In the genomic region with DNA sequence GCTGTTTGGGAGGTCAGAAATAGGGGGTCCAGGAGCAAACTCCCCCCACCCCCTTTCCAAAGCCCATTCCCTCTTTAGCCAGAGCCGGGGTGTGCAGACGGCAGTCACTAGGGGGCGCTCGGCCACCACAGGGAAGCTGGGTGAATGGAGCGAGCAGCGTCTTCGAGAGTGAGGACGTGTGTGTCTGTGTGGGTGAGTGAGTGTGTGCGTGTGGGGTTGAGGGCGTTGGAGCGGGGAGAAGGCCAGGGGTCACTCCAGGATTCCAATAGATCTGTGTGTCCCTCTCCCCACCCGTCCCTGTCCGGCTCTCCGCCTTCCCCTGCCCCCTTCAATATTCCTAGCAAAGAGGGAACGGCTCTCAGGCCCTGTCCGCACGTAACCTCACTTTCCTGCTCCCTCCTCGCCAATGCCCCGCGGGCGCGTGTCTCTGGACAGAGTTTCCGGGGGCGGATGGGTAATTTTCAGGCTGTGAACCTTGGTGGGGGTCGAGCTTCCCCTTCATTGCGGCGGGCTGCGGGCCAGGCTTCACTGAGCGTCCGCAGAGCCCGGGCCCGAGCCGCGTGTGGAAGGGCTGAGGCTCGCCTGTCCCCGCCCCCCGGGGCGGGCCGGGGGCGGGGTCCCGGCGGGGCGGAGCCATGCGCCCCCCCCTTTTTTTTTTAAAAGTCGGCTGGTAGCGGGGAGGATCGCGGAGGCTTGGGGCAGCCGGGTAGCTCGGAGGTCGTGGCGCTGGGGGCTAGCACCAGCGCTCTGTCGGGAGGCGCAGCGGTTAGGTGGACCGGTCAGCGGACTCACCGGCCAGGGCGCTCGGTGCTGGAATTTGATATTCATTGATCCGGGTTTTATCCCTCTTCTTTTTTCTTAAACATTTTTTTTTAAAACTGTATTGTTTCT, we compare ENCODE assay signal across 1 cellular context.
A peak's percentile ranks its signal among the peaks of the same experiment; 100 is the strongest.
TF ChIP-seq lines count a peak whose summit lies in the region.

A gene (plus strand): TSS at position 686 of the 891 bp plus-strand sequence.

TF ChIP-seq in GM12878, 131 proteins besides CTCF, POLR2A, EP300 and RAD21 (continued from another document):
- TF ChIP-seq RELA (IDR thresholded peaks at IDR 0.05; ENCODE audit: borderline replicate concordance, partially characterized antibody) (no peak), BRCA1 (IDR thresholded peaks at IDR 0.05; ENCODE audit: low read depth, low read length) (no peak), MEF2B (IDR thresholded peaks at IDR 0.05; ENCODE audit: partially characterized antibody, poor library complexity, severe bottlenecking) (peak; percentile 38), ZNF217 (IDR thresholded peaks at IDR 0.05) (0 out of 2 replicates have a peak, but pooled peaks have one; percentile 31), GATAD2B (conservative IDR thresholded peaks at IDR 0.05; ENCODE audit: low read depth) (peak; percentile 70; the same call in 1 of the 2 replicates), RAD51 (IDR thresholded peaks at IDR 0.05) (no peak), PAX5 (IDR thresholded peaks at IDR 0.05; ENCODE audit: borderline replicate concordance, low read depth, low read length) (peak; percentile 42; the same call in 1 of the 2 replicates), YY1 (IDR thresholded peaks at IDR 0.05; ENCODE audit: low read depth, low read length) (peak; percentile 70; the same call in 1 of the 2 replicates), CBX5 (IDR thresholded peaks at IDR 0.05; ENCODE audit: low read depth) (no peak), SMAD5 (IDR thresholded peaks at IDR 0.05; ENCODE audit: low read depth) (no peak), ZBED1 (IDR thresholded peaks at IDR 0.05; ENCODE audit: borderline replicate concordance) (no peak), BACH1 (IDR thresholded peaks at IDR 0.05; ENCODE audit: borderline replicate concordance) (peak; percentile 46; the same call in 1 of the 2 replicates), SREBF1 (IDR thresholded peaks at IDR 0.05; ENCODE audit: low read length) (no peak), ZNF622 (IDR thresholded peaks at IDR 0.05) (no peak)
- TF ChIP-seq, protein P1, sequence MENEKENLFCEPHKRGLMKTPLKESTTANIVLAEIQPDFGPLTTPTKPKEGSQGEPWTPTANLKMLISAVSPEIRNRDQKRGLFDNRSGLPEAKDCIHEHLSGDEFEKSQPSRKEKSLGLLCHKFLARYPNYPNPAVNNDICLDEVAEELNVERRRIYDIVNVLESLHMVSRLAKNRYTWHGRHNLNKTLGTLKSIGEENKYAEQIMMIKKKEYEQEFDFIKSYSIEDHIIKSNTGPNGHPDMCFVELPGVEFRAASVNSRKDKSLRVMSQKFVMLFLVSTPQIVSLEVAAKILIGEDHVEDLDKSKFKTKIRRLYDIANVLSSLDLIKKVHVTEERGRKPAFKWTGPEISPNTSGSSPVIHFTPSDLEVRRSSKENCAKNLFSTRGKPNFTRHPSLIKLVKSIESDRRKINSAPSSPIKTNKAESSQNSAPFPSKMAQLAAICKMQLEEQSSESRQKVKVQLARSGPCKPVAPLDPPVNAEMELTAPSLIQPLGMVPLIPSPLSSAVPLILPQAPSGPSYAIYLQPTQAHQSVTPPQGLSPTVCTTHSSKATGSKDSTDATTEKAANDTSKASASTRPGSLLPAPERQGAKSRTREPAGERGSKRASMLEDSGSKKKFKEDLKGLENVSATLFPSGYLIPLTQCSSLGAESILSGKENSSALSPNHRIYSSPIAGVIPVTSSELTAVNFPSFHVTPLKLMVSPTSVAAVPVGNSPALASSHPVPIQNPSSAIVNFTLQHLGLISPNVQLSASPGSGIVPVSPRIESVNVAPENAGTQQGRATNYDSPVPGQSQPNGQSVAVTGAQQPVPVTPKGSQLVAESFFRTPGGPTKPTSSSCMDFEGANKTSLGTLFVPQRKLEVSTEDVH (IDR thresholded peaks at IDR 0.05; ENCODE audit: low read depth, partially characterized antibody), result no peak
- TF ChIP-seq, protein P2, sequence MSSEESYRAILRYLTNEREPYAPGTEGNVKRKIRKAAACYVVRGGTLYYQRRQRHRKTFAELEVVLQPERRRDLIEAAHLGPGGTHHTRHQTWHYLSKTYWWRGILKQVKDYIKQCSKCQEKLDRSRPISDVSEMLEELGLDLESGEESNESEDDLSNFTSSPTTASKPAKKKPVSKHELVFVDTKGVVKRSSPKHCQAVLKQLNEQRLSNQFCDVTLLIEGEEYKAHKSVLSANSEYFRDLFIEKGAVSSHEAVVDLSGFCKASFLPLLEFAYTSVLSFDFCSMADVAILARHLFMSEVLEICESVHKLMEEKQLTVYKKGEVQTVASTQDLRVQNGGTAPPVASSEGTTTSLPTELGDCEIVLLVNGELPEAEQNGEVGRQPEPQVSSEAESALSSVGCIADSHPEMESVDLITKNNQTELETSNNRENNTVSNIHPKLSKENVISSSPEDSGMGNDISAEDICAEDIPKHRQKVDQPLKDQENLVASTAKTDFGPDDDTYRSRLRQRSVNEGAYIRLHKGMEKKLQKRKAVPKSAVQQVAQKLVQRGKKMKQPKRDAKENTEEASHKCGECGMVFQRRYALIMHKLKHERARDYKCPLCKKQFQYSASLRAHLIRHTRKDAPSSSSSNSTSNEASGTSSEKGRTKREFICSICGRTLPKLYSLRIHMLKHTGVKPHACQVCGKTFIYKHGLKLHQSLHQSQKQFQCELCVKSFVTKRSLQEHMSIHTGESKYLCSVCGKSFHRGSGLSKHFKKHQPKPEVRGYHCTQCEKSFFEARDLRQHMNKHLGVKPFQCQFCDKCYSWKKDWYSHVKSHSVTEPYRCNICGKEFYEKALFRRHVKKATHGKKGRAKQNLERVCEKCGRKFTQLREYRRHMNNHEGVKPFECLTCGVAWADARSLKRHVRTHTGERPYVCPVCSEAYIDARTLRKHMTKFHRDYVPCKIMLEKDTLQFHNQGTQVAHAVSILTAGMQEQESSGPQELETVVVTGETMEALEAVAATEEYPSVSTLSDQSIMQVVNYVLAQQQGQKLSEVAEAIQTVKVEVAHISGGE (CRISPR knock-in tag; IDR thresholded peaks at IDR 0.05), result no peak
- TF ChIP-seq, protein P3, sequence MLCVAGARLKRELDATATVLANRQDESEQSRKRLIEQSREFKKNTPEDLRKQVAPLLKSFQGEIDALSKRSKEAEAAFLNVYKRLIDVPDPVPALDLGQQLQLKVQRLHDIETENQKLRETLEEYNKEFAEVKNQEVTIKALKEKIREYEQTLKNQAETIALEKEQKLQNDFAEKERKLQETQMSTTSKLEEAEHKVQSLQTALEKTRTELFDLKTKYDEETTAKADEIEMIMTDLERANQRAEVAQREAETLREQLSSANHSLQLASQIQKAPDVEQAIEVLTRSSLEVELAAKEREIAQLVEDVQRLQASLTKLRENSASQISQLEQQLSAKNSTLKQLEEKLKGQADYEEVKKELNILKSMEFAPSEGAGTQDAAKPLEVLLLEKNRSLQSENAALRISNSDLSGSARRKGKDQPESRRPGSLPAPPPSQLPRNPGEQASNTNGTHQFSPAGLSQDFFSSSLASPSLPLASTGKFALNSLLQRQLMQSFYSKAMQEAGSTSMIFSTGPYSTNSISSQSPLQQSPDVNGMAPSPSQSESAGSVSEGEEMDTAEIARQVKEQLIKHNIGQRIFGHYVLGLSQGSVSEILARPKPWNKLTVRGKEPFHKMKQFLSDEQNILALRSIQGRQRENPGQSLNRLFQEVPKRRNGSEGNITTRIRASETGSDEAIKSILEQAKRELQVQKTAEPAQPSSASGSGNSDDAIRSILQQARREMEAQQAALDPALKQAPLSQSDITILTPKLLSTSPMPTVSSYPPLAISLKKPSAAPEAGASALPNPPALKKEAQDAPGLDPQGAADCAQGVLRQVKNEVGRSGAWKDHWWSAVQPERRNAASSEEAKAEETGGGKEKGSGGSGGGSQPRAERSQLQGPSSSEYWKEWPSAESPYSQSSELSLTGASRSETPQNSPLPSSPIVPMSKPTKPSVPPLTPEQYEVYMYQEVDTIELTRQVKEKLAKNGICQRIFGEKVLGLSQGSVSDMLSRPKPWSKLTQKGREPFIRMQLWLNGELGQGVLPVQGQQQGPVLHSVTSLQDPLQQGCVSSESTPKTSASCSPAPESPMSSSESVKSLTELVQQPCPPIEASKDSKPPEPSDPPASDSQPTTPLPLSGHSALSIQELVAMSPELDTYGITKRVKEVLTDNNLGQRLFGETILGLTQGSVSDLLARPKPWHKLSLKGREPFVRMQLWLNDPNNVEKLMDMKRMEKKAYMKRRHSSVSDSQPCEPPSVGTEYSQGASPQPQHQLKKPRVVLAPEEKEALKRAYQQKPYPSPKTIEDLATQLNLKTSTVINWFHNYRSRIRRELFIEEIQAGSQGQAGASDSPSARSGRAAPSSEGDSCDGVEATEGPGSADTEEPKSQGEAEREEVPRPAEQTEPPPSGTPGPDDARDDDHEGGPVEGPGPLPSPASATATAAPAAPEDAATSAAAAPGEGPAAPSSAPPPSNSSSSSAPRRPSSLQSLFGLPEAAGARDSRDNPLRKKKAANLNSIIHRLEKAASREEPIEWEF (IDR thresholded peaks at IDR 0.05; ENCODE audit: insufficient replicate concordance, low read depth, low read length), result no peak
- TF ChIP-seq, protein P4, sequence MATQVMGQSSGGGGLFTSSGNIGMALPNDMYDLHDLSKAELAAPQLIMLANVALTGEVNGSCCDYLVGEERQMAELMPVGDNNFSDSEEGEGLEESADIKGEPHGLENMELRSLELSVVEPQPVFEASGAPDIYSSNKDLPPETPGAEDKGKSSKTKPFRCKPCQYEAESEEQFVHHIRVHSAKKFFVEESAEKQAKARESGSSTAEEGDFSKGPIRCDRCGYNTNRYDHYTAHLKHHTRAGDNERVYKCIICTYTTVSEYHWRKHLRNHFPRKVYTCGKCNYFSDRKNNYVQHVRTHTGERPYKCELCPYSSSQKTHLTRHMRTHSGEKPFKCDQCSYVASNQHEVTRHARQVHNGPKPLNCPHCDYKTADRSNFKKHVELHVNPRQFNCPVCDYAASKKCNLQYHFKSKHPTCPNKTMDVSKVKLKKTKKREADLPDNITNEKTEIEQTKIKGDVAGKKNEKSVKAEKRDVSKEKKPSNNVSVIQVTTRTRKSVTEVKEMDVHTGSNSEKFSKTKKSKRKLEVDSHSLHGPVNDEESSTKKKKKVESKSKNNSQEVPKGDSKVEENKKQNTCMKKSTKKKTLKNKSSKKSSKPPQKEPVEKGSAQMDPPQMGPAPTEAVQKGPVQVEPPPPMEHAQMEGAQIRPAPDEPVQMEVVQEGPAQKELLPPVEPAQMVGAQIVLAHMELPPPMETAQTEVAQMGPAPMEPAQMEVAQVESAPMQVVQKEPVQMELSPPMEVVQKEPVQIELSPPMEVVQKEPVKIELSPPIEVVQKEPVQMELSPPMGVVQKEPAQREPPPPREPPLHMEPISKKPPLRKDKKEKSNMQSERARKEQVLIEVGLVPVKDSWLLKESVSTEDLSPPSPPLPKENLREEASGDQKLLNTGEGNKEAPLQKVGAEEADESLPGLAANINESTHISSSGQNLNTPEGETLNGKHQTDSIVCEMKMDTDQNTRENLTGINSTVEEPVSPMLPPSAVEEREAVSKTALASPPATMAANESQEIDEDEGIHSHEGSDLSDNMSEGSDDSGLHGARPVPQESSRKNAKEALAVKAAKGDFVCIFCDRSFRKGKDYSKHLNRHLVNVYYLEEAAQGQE (IDR thresholded peaks at IDR 0.05; ENCODE audit: low read depth, low read length), result no peak
- TF ChIP-seq, protein P5, sequence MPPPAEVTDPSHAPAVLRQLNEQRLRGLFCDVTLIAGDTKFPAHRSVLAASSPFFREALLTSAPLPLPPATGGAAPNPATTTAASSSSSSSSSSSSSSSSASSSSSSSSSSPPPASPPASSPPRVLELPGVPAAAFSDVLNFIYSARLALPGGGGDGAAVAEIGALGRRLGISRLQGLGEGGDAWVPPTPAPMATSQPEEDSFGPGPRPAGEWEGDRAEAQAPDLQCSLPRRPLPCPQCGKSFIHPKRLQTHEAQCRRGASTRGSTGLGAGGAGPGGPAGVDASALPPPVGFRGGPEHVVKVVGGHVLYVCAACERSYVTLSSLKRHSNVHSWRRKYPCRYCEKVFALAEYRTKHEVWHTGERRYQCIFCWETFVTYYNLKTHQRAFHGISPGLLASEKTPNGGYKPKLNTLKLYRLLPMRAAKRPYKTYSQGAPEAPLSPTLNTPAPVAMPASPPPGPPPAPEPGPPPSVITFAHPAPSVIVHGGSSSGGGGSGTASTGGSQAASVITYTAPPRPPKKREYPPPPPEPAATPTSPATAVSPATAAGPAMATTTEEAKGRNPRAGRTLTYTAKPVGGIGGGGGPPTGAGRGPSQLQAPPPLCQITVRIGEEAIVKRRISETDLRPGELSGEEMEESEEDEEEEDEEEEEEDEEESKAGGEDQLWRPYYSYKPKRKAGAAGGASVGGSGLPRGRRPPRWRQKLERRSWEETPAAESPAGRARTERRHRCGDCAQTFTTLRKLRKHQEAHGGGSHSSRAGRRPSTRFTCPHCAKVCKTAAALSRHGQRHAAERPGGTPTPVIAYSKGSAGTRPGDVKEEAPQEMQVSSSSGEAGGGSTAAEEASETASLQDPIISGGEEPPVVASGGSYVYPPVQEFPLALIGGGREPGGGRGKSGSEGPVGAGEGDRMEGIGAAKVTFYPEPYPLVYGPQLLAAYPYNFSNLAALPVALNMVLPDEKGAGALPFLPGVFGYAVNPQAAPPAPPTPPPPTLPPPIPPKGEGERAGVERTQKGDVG (CRISPR knock-in tag; IDR thresholded peaks at IDR 0.05), result no peak
